Comparison of ENCODE assay signal across 13 cellular contexts in genomic region chr10:25694206-25694933, GRCh38.
"Had no signal": no experiment of that assay in that cellular context is flagged by ENCODE, and none has a peak within 500 bp of the region (broad histone marks: within the 10 kb centered on the region; RNA-seq: fewer than 3 reads in every experiment).

No MANE protein-coding gene starts in this region.

- H3K4me3 ChIP-seq: colonic mucosa, hepatocyte, spleen, upper lobe of right lung, vagina had no signal

- H3K27me3 ChIP-seq: colonic mucosa, hepatocyte, spleen, upper lobe of right lung, vagina had no signal

- H3K9me3 ChIP-seq: colonic mucosa, spleen, upper lobe of right lung, vagina had no signal

- H3K4me2 ChIP-seq: hepatocyte had no signal

- H3K36me3 ChIP-seq: colonic mucosa, spleen, upper lobe of right lung, vagina had no signal

- H3K27ac Mint-ChIP-seq: natural killer cell treated with Interleukin-12 subunit alpha and Interleukin-12 subunit beta and Interleukin-15 and Interleukin-18, amount 100 ng/mL, for 72 hours had no signal

- DNase-seq: colonic mucosa; effector CD4-positive, alpha-beta T cell; foreskin melanocyte; kidney glomerular epithelial cell; spleen; stimulated activated CD4-positive, alpha-beta T cell treated with anti-CD3 and anti-CD28 coated beads, Interleukin-2, amount 100 ng/mL, for 24 hours; stimulated activated CD4-positive, alpha-beta T cell treated with anti-CD3 and anti-CD28 coated beads, Interleukin-4, amount 100 ng/mL, for 4 hours; stimulated activated naive CD4-positive, alpha-beta T cell treated with Interleukin-2 at 50 U/mL for 16 hours; upper lobe of right lung had no signal

- H2AFZ ChIP-seq: hepatocyte had no signal

- H3K4me1 ChIP-seq: colonic mucosa, upper lobe of right lung, vagina had no signal

- H3K27ac ChIP-seq: colonic mucosa, hepatocyte, upper lobe of right lung, vagina had no signal

- H3K4me3 Mint-ChIP-seq: natural killer cell treated with Interleukin-12 subunit alpha and Interleukin-12 subunit beta and Interleukin-15 and Interleukin-18, amount 100 ng/mL, for 72 hours had no signal

- ATAC-seq: sciatic nerve, upper lobe of right lung had no signal

- H3K36me3 Mint-ChIP-seq: natural killer cell treated with Interleukin-12 subunit alpha and Interleukin-12 subunit beta and Interleukin-15 and Interleukin-18, amount 100 ng/mL, for 72 hours had no signal
